Comparison of ENCODE assay signal across 7 cellular contexts in genomic region chr2:95668991-95669390, GRCh38.
DNase-seq lines count a peak whose midpoint lies in the region; ATAC-seq, FAIRE-seq and TF ChIP-seq lines count a peak whose summit lies in the region.
"Not testable (repeated sequence)": the region's sequence is repeated elsewhere in the genome, so short reads cannot be mapped to it uniquely, and the experiment has no call there.

No MANE protein-coding gene starts in this region.

- not testable (repeated sequence) for H3F3A ChIP-seq in Loucy (ENCODE audit: low read depth)

- not testable (repeated sequence) for H3K4me3 Mint-ChIP-seq in CD8-positive, alpha-beta T cell; T-helper 2 cell treated with Interferon-gamma antibody and Interleukin-4, amounts not matched to agents 5 μg/mL and 100 μg/mL, for 36 hours; activated T-cell treated with anti-CD3 and anti-CD28 coated beads, Interleukin-2, amount 50 U/mL, for 4 hours; astrocyte (ENCODE audit: unreplicated experiment)
- H3K4me3 Mint-ChIP-seq in naive thymus-derived CD8-positive, alpha-beta T cell: peak overlapping the region in 2 of 10 donors; percentile 3 to 14

- POLR2A ChIA-PET in CD8-positive, alpha-beta T cell (lab: Charles Lee); naive thymus-derived CD8-positive, alpha-beta T cell (lab: Charles Lee): not testable (repeated sequence)

- H3K27me3 ChIP-seq in CD8-positive, alpha-beta T cell (ENCODE audit: insufficient read depth, low read length); Loucy (ENCODE audit: insufficient read depth, low read length, poor library complexity, severe bottlenecking); astrocyte (ENCODE audit: insufficient read depth, low read length); thymus (ENCODE audit: control insufficient read depth, insufficient read depth): not testable (repeated sequence)

- not testable (repeated sequence) for TF ChIP-seq CTCF in CD8-positive, alpha-beta T cell (IDR thresholded peaks at IDR 0.05); Loucy (conservative IDR thresholded peaks at IDR 0.05; ENCODE audit: low read length); astrocyte (IDR thresholded peaks at IDR 0.05; ENCODE audit: insufficient read depth, low read depth, low read length)

- intact Hi-C loops in CD8-positive, alpha-beta T cell (cut with DNase I, micrococcal nuclease): not testable (repeated sequence)

- peak overlapping the region; percentile 57 for H3K9ac ChIP-seq in Loucy (ENCODE audit: low read depth, low read length, poor library complexity, severe bottlenecking)
- not testable (repeated sequence) for H3K9ac ChIP-seq in astrocyte (ENCODE audit: low read length)

- H3K9me2 ChIP-seq in Loucy (replicated peaks; ENCODE audit: low read depth, low read length): not testable (repeated sequence)

- CTCF ChIA-PET in CD8-positive, alpha-beta T cell (lab: Charles Lee): not testable (repeated sequence)

- peak overlapping the region; percentile 37 for H3K27ac Mint-ChIP-seq in CD8-positive, alpha-beta T cell
- peak overlapping the region; percentile 3 for H3K27ac Mint-ChIP-seq in T-helper 2 cell treated with Interferon-gamma antibody and Interleukin-4, amounts not matched to agents 5 μg/mL and 100 μg/mL, for 36 hours
- H3K27ac Mint-ChIP-seq in astrocyte (ENCODE audit: unreplicated experiment): not testable (repeated sequence)
- peak overlapping the region; percentile 5 to 79 (median 55) for H3K27ac Mint-ChIP-seq in naive thymus-derived CD8-positive, alpha-beta T cell

- not testable (repeated sequence) for H3K27me3 Mint-ChIP-seq in CD8-positive, alpha-beta T cell (ENCODE audit: low read depth); activated T-cell treated with anti-CD3 and anti-CD28 coated beads, Interleukin-2, amount 50 U/mL, for 4 hours (ENCODE audit: low read depth); naive thymus-derived CD8-positive, alpha-beta T cell
- H3K27me3 Mint-ChIP-seq in T-helper 2 cell treated with Interferon-gamma antibody and Interleukin-4, amounts not matched to agents 5 μg/mL and 100 μg/mL, for 36 hours (ENCODE audit: low read depth): peaks cover 19% of the 10 kb centered on the region
- peaks cover 63% of the 10 kb centered on the region for H3K27me3 Mint-ChIP-seq in astrocyte (ENCODE audit: low read depth, unreplicated experiment)

- not testable (repeated sequence) for H3K4me3 ChIP-seq in CD8-positive, alpha-beta T cell (ENCODE audit: low read depth, low read length); astrocyte (ENCODE audit: insufficient read depth, low read depth, low read length); thymus (ENCODE audit: low read length)
- H3K4me3 ChIP-seq in Loucy (ENCODE audit: low read length, poor library complexity, severe bottlenecking): peak overlapping the region; percentile 28

- 8% methylated on average over 4 of the region's 4 CpGs for WGBS in thymus

- not testable (repeated sequence) for H3K36me3 Mint-ChIP-seq in CD8-positive, alpha-beta T cell; T-helper 2 cell treated with Interferon-gamma antibody and Interleukin-4, amounts not matched to agents 5 μg/mL and 100 μg/mL, for 36 hours (ENCODE audit: low read depth); activated T-cell treated with anti-CD3 and anti-CD28 coated beads, Interleukin-2, amount 50 U/mL, for 4 hours (ENCODE audit: insufficient read depth); astrocyte (ENCODE audit: low read depth, unreplicated experiment); naive thymus-derived CD8-positive, alpha-beta T cell

- peak; percentile 40 for ATAC-seq in CD8-positive, alpha-beta T cell
- peak; percentile 50 to 61 for ATAC-seq in activated T-cell treated with anti-CD3 and anti-CD28 coated beads, Interleukin-2, amount 50 U/mL, for 4 hours
- peak; percentile 35 to 66 for ATAC-seq in naive thymus-derived CD8-positive, alpha-beta T cell

- peaks cover 17% of the 10 kb centered on the region for H3K4me1 Mint-ChIP-seq in CD8-positive, alpha-beta T cell (ENCODE audit: low read depth)
- not testable (repeated sequence) for H3K4me1 Mint-ChIP-seq in T-helper 2 cell treated with Interferon-gamma antibody and Interleukin-4, amounts not matched to agents 5 μg/mL and 100 μg/mL, for 36 hours (ENCODE audit: low read depth); activated T-cell treated with anti-CD3 and anti-CD28 coated beads, Interleukin-2, amount 50 U/mL, for 4 hours (ENCODE audit: low read depth)
- H3K4me1 Mint-ChIP-seq in astrocyte (ENCODE audit: low read depth, unreplicated experiment): peaks cover 18% of the 10 kb centered on the region
- H3K4me1 Mint-ChIP-seq in naive thymus-derived CD8-positive, alpha-beta T cell: peaks cover 8 to 26% (median 13%) of the 10 kb centered on the region in 4 donors

- peak overlapping the region; percentile 73 for H3K4me2 ChIP-seq in Loucy (ENCODE audit: low read depth, low read length, poor library complexity, severe bottlenecking)
- peak overlapping the region; percentile 65 for H3K4me2 ChIP-seq in astrocyte (ENCODE audit: low read length)

- peak overlapping the region; percentile 78 for H2AFZ ChIP-seq in Loucy (ENCODE audit: low read length)
- H2AFZ ChIP-seq in astrocyte (ENCODE audit: low read depth, low read length): not testable (repeated sequence)

- H4K20me1 ChIP-seq in Loucy (ENCODE audit: insufficient read depth, low read length, poor library complexity, severe bottlenecking); astrocyte (ENCODE audit: insufficient read depth, low read length): not testable (repeated sequence)

- DNase-seq in CD8-positive, alpha-beta T cell; T-helper 2 cell treated with Interferon-gamma antibody and Interleukin-4, amounts not matched to agents 5 μg/mL and 100 μg/mL, for 36 hours (ENCODE audit: low spot score); activated T-cell treated with anti-CD3 and anti-CD28 coated beads, Interleukin-2, amount 50 U/mL, for 4 hours; astrocyte (ENCODE audit: low read depth): not testable (repeated sequence)
- DNase-seq in naive thymus-derived CD8-positive, alpha-beta T cell: peak in 2 of 10 donors; percentile 9 to 13

- H3K27ac ChIP-seq in CD8-positive, alpha-beta T cell (ENCODE audit: low read depth, low read length); astrocyte (ENCODE audit: low read depth, low read length): not testable (repeated sequence)
- H3K27ac ChIP-seq in thymus (ENCODE audit: low read depth): peak overlapping the region; percentile 74

- H3K9me3 Mint-ChIP-seq in CD8-positive, alpha-beta T cell; T-helper 2 cell treated with Interferon-gamma antibody and Interleukin-4, amounts not matched to agents 5 μg/mL and 100 μg/mL, for 36 hours; activated T-cell treated with anti-CD3 and anti-CD28 coated beads, Interleukin-2, amount 50 U/mL, for 4 hours; astrocyte (ENCODE audit: unreplicated experiment); naive thymus-derived CD8-positive, alpha-beta T cell: not testable (repeated sequence)

- not testable (repeated sequence) for H3K4me1 ChIP-seq in CD8-positive, alpha-beta T cell (ENCODE audit: insufficient read depth, low read length)
- H3K4me1 ChIP-seq in Loucy (ENCODE audit: insufficient read depth, low read length, poor library complexity, severe bottlenecking) (peaks cover 32% of the 10 kb centered on the region), astrocyte (ENCODE audit: insufficient read depth, low read length) (peaks cover 13% of the 10 kb centered on the region), thymus (ENCODE audit: control insufficient read depth, insufficient read depth, low read length) (peaks cover 22% of the 10 kb centered on the region)

- H3K36me3 ChIP-seq in CD8-positive, alpha-beta T cell (ENCODE audit: insufficient read depth, low read length); Loucy (ENCODE audit: insufficient read depth, low read length); astrocyte (ENCODE audit: insufficient read depth, low read length); thymus (ENCODE audit: control insufficient read depth, insufficient read depth): not testable (repeated sequence)

- H3K79me2 ChIP-seq in Loucy (ENCODE audit: insufficient read depth, low read length); astrocyte (ENCODE audit: insufficient read depth, low read length): not testable (repeated sequence)

- FAIRE-seq in astrocyte (lab: Jason Lieb, UNC): not testable (repeated sequence)

- not testable (repeated sequence) for H3K9me3 ChIP-seq in CD8-positive, alpha-beta T cell (ENCODE audit: low read length); Loucy (ENCODE audit: insufficient read depth, low read depth, low read length); astrocyte (ENCODE audit: insufficient read depth, low read depth, low read length); thymus (ENCODE audit: control insufficient read depth)
